ENCODE assay signal across 6 cellular contexts in genomic region chr1:1640711-1641461, GRCh38. TPM values are rescaled to one million over a fixed set of nuclear protein-coding genes. Genes with fewer than 3 reads are reported as not detected.
DNase-seq lines count a peak whose midpoint lies in the region; ATAC-seq and TF ChIP-seq lines count a peak whose summit lies in the region.
"Not testable (repeated sequence)": the region's sequence is repeated elsewhere in the genome, so short reads cannot be mapped to it uniquely, and the experiment has no call there.

No MANE protein-coding gene starts in this region.

- intact Hi-C loops in Right ventricle myocardium inferior (cut with DNase I); sigmoid colon (cut with DNase I): not testable (repeated sequence)

- H3K4me1 Mint-ChIP-seq in chondrocyte (ENCODE audit: low read depth), result not testable (repeated sequence)

- TF ChIP-seq CTCF in HEK293 (tag by site-specific recombination; IDR thresholded peaks at IDR 0.05); chondrocyte (IDR thresholded peaks at IDR 0.05); sigmoid colon (IDR thresholded peaks at IDR 0.05): not testable (repeated sequence)

- not testable (repeated sequence) for TF ChIP-seq POLR2A in sigmoid colon (IDR thresholded peaks at IDR 0.05)

- not testable (repeated sequence) for H3K27me3 ChIP-seq in sigmoid colon

- 94 to 96% methylated on average over 33 to 34 of the region's 38 CpGs for WGBS in sigmoid colon, 2 donors

- CTCF ChIA-PET in HEK293 (lab: Yijun Ruan, JAX), result not testable (repeated sequence)

- H3K4me1 ChIP-seq in HEK293 (ENCODE audit: control insufficient read depth, insufficient read depth, low read length); sigmoid colon: not testable (repeated sequence)

- H3K36me3 Mint-ChIP-seq in chondrocyte (ENCODE audit: low read depth), result not testable (repeated sequence)

- not testable (repeated sequence) for H3K4me3 Mint-ChIP-seq in chondrocyte (ENCODE audit: unreplicated experiment)

- H3K9me3 ChIP-seq in HEK293 (ENCODE audit: control insufficient read depth, insufficient read depth, low read depth, low read length); sigmoid colon: not testable (repeated sequence)

- H3K27ac ChIP-seq in HEK293 (ENCODE audit: extremely low read depth, low read depth, low read length); sigmoid colon: not testable (repeated sequence)

- H3K4me3 ChIP-seq in HEK293 (ENCODE audit: low read depth, low read length); sigmoid colon: not testable (repeated sequence)

- not testable (repeated sequence) for H3K27ac Mint-ChIP-seq in chondrocyte (ENCODE audit: unreplicated experiment)

- not testable (repeated sequence) for ATAC-seq in Right ventricle myocardium inferior, left lobe of liver

- H3K36me3 ChIP-seq in HEK293 (ENCODE audit: control insufficient read depth in 2 of 2, insufficient read depth in 1 of 2, low read length in 2 of 2), result peaks cover 0 to 23% of the 10 kb centered on the region in 2 experiments; a peak in 2 of 3 replicates
- H3K36me3 ChIP-seq in sigmoid colon, result peaks cover 4 to 30% (median 21%) of the 10 kb centered on the region in 4 donors

- not testable (repeated sequence) for H3K27me3 Mint-ChIP-seq in chondrocyte (ENCODE audit: low read depth)

- DNase-seq in chondrocyte (ENCODE audit: low spot score) (peak; percentile 53), Right ventricle myocardium inferior (ENCODE audit: missing footprints) (peak; percentile 63), left lobe of liver (ENCODE audit: low spot score) (peak; percentile 21), mesenteric fat pad (ENCODE audit: low spot score) (peak; percentile 43), sigmoid colon (peak; percentile 40)

- not testable (repeated sequence) for TF ChIP-seq EP300 in sigmoid colon (IDR thresholded peaks at IDR 0.05)

- H3K9me3 Mint-ChIP-seq in chondrocyte (ENCODE audit: low read depth), result not testable (repeated sequence)

- POLR2A ChIA-PET in HEK293 (lab: Yijun Ruan, JAX), result not testable (repeated sequence)

TF ChIP-seq in HEK293, 187 proteins besides CTCF, POLR2A, EP300 and RAD21:
- peak; percentile 68 for TF ChIP-seq SCRT2 (tag by site-specific recombination; IDR thresholded peaks at IDR 0.05)
- 0 out of 2 replicates have a peak, but pooled peaks have one; percentile 39 for TF ChIP-seq SCRT1 (tag by site-specific recombination; IDR thresholded peaks at IDR 0.05; ENCODE audit: borderline replicate concordance)
TF ChIP-seq in HEK293: peak in this region for 2; not testable (repeated sequence) for 185.

RNA-seq across cellular contexts. Expression of gene MMP23B, which starts 8.9 kb away (rescaled TPM):
- total RNA-seq in chondrocyte (18.3 to 71.4 TPM (median 68.7 TPM) in 3 replicates), Right ventricle myocardium inferior (36.2 TPM), left lobe of liver (1.6 TPM), mesenteric fat pad (17.2 TPM), sigmoid colon (10 to 100 TPM in 2 of 4 donors, 1 to 10 TPM in 2; 1.8 to 58.7 (median 17.2) TPM)
- 1 to 10 TPM; 2.2 to 3.6 (median 2.3) TPM for polyA plus RNA-seq in sigmoid colon

RNA-seq across cellular contexts. Expression of gene CDK11B, which starts 17.9 kb away (rescaled TPM):
- total RNA-seq in chondrocyte (21.1 to 24.2 TPM (median 21.8 TPM) in 3 replicates), Right ventricle myocardium inferior (24.0 TPM), left lobe of liver (8.7 TPM), mesenteric fat pad (20.8 TPM), sigmoid colon (10 to 100 TPM; 23.9 to 51.0 (median 27.8) TPM)
- 10 to 100 TPM; 30.0 to 38.4 (median 37.9) TPM for polyA plus RNA-seq in sigmoid colon

RNA-seq across cellular contexts. Expression of gene MIB2, which starts 25.6 kb away (rescaled TPM):
- total RNA-seq in chondrocyte (73.8 to 86.7 TPM (median 76.4 TPM) in 3 replicates), Right ventricle myocardium inferior (103 TPM), left lobe of liver (65.1 TPM), mesenteric fat pad (37.9 TPM), sigmoid colon (10 to 100 TPM; 32.7 to 95.3 (median 53.6) TPM)
- polyA plus RNA-seq in sigmoid colon, result 10 to 100 TPM; 24.6 to 77.6 (median 33.3) TPM

RNA-seq across cellular contexts. Expression of gene FNDC10, which starts 41.0 kb away (rescaled TPM):
- total RNA-seq in chondrocyte, result 23.3 to 32.6 TPM (median 24.8 TPM) in 3 replicates
- total RNA-seq in Right ventricle myocardium inferior, result 3.0 TPM
- 0.58 TPM for total RNA-seq in left lobe of liver
- total RNA-seq in mesenteric fat pad, result 2.9 TPM
- 1 to 10 TPM in 3 of 4 donors, under 1 TPM in 1; 0.82 to 2.8 (median 1.6) TPM for total RNA-seq in sigmoid colon
- 1 to 10 TPM; 1.2 to 3.5 (median 2.8) TPM for polyA plus RNA-seq in sigmoid colon

RNA-seq across cellular contexts. Expression of gene SLC35E2B, which starts 51.7 kb away (rescaled TPM):
- total RNA-seq in chondrocyte, result 50.9 to 52.2 TPM (median 51.6 TPM) in 3 replicates
- total RNA-seq in Right ventricle myocardium inferior, result 20.3 TPM
- 18.6 TPM for total RNA-seq in left lobe of liver
- 27.7 TPM for total RNA-seq in mesenteric fat pad
- 10 to 100 TPM; 25.0 to 78.1 (median 31.6) TPM for total RNA-seq in sigmoid colon
- polyA plus RNA-seq in sigmoid colon, result 10 to 100 TPM in 2 of 3 donors, 1 to 10 TPM in 1; 9.5 to 38.5 (median 12.0) TPM
